Comparison of ENCODE assay signal across 10 cellular contexts in the genomic region with DNA sequence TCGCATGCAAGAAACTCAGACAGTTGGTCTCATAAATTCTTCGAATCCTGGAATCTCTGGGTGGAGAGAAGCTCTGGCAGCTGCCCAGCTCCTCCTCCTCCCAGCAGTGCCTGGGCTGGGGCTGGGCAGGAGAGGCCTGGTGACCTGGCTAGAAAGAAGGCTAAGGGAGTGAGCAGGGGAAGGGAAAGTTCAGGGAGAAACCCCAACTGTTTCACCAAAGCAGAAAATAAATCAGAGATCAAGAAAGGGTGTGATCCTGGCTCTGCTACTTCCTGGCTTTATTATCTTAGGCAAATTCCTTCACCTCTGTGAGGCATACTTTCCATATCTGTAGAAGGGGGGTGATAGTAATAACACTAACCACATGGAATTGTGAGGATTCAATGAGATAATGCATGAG. TPM values are rescaled to one million over a fixed set of nuclear protein-coding genes. Genes with fewer than 3 reads are reported as not detected.
DNase-seq lines count a peak whose midpoint lies in the region; ATAC-seq and TF ChIP-seq lines count a peak whose summit lies in the region.
"Had no signal": no experiment of that assay in that cellular context is flagged by ENCODE, and none has a peak within 500 bp of the region (broad histone marks: within the 10 kb centered on the region; RNA-seq: fewer than 3 reads in every experiment).

No MANE protein-coding gene starts in this region.

- no peaks in the 10 kb centered on the region for H3K36me3 Mint-ChIP-seq in activated CD4-positive, alpha-beta T cell treated with anti-CD3 and anti-CD28 coated beads, Interleukin-2, amount 10 ng/mL, durations not matched to agents 7 days and 5 days (ENCODE audit: low read depth)

- H3K27me3 ChIP-seq in BJ (ENCODE audit: control insufficient read depth, insufficient read depth, low read length): no peaks in the 10 kb centered on the region
- H3K27me3 ChIP-seq: gastrocnemius medialis had no signal

- peaks cover 49% of the 10 kb centered on the region for H3K27me3 Mint-ChIP-seq in activated CD4-positive, alpha-beta T cell treated with anti-CD3 and anti-CD28 coated beads, Interleukin-2, amount 10 ng/mL, durations not matched to agents 7 days and 5 days

- H3K36me3 ChIP-seq in BJ (ENCODE audit: control insufficient read depth, insufficient read depth, low read length) (no peaks in the 10 kb centered on the region), SK-N-MC (ENCODE audit: insufficient read depth, low read length) (no peaks in the 10 kb centered on the region)
- H3K36me3 ChIP-seq: gastrocnemius medialis had no signal

- DNase-seq in BJ (ENCODE audit: low read depth): peak; percentile 92
- no peak for DNase-seq in SK-N-MC (ENCODE audit: low read depth, low spot score)
- peak; percentile 94 for DNase-seq in fibroblast of villous mesenchyme (ENCODE audit: low read depth)
- peak; percentile 94 for DNase-seq in posterior vena cava (ENCODE audit: low spot score)
- no peak for DNase-seq in NCI-H345 (lab: John Stamatoyannopoulos, UW)
- DNase-seq in activated CD4-positive, alpha-beta T cell treated with anti-CD3 and anti-CD28 coated beads, Interleukin-2, amount 10 ng/mL, durations not matched to agents 7 days and 5 days: no peak
- DNase-seq: gastrocnemius medialis had no signal

- ATAC-seq in HG03175 (IDR thresholded peaks at IDR 0.05; ENCODE audit: unreplicated experiment): no peak
- no peak for ATAC-seq in GM21367 (IDR thresholded peaks at IDR 0.05; ENCODE audit: unreplicated experiment)
- ATAC-seq: gastrocnemius medialis had no signal

- intact Hi-C loops in posterior vena cava (cut with DNase I): loop anchor here in 1 of 2 donors (10.0 kb wide), 2 partner anchors 72 to 138 kb away; a partner anchor contains a TSS

- no peaks in the 10 kb centered on the region for H3K9me3 ChIP-seq in SK-N-MC (ENCODE audit: low read depth, low read length)
- H3K9me3 ChIP-seq: gastrocnemius medialis had no signal

- no peak overlapping the region for H3K27ac Mint-ChIP-seq in activated CD4-positive, alpha-beta T cell treated with anti-CD3 and anti-CD28 coated beads, Interleukin-2, amount 10 ng/mL, durations not matched to agents 7 days and 5 days

- H3K27ac ChIP-seq in SK-N-MC: peak overlapping the region; percentile 81

- CTCF ChIA-PET in BJ (lab: Yijun Ruan, JAX): interaction anchor here (0.7 to 5.8 kb wide), 13 partner anchors 11 to 352 kb away, joined by 3 to 86 read pairs (median 3); a partner anchor contains a TSS
- CTCF ChIA-PET in activated CD4-positive, alpha-beta T cell treated with anti-CD3 and anti-CD28 coated beads, Interleukin-2, amount 10 ng/mL, durations not matched to agents 7 days and 5 days (lab: Charles Lee): interaction anchor here (0.9 to 2.5 kb wide), 4 partner anchors 13 to 62 kb away, joined by 3 to 7 read pairs (median 4); no protein-coding TSS in a partner anchor

- no peak overlapping the region for H3K4me3 Mint-ChIP-seq in activated CD4-positive, alpha-beta T cell treated with anti-CD3 and anti-CD28 coated beads, Interleukin-2, amount 10 ng/mL, durations not matched to agents 7 days and 5 days

- no peaks in the 10 kb centered on the region for H3K9me3 Mint-ChIP-seq in activated CD4-positive, alpha-beta T cell treated with anti-CD3 and anti-CD28 coated beads, Interleukin-2, amount 10 ng/mL, durations not matched to agents 7 days and 5 days
- H3K9me3 Mint-ChIP-seq: IgD-negative memory B cell had no signal

- TF ChIP-seq CTCF in BJ (IDR thresholded peaks at IDR 0.05; ENCODE audit: insufficient read depth, low read depth, low read length) (no peak), fibroblast of villous mesenchyme (IDR thresholded peaks at IDR 0.05; ENCODE audit: insufficient read depth, low read depth, low read length) (no peak)

- peaks cover 19% of the 10 kb centered on the region for H3K4me1 Mint-ChIP-seq in activated CD4-positive, alpha-beta T cell treated with anti-CD3 and anti-CD28 coated beads, Interleukin-2, amount 10 ng/mL, durations not matched to agents 7 days and 5 days

- H3K9ac ChIP-seq in SK-N-MC (ENCODE audit: insufficient read length): peak overlapping the region; percentile 55

- POLR2A ChIA-PET in BJ (lab: Charles Lee): interaction anchor here (0.6 to 1.9 kb wide), 2 partner anchors 10 to 303 kb away, joined by 3 to 12 read pairs; a partner anchor contains a TSS
- POLR2A ChIA-PET in activated CD4-positive, alpha-beta T cell treated with anti-CD3 and anti-CD28 coated beads, Interleukin-2, amount 10 ng/mL, durations not matched to agents 7 days and 5 days (lab: Charles Lee): no interaction called here

- H3K4me3 ChIP-seq in BJ (ENCODE audit: low read depth, low read length): no peak overlapping the region
- H3K4me3 ChIP-seq in SK-N-MC: peak overlapping the region; percentile 61
- H3K4me3 ChIP-seq in fibroblast of villous mesenchyme (ENCODE audit: low read depth, low read length): no peak overlapping the region
- H3K4me3 ChIP-seq: gastrocnemius medialis had no signal

RNA-seq across cellular contexts. Expression of a gene that starts 8.8 kb away (rescaled TPM):
- polyA plus RNA-seq in BJ (2011; rRNA removed): 88.3 and 123 TPM in 2 replicates
- 51.0 and 61.9 TPM in 2 replicates for polyA minus RNA-seq in BJ (2011; rRNA and poly(A)+ RNA removed)
- total RNA-seq in fibroblast of villous mesenchyme (86.4 and 156 TPM in 2 replicates), posterior vena cava (100 to 1,000 TPM in 1 of 2 donors, 10 to 100 TPM in 1; 93.3 to 179 TPM)
- total RNA-seq in activated CD4-positive, alpha-beta T cell treated with anti-CD3 and anti-CD28 coated beads, Interleukin-2, amount 10 ng/mL, durations not matched to agents 7 days and 5 days: not detected
- polyA plus RNA-seq: IgD-negative memory B cell had no signal

RNA-seq across cellular contexts. Expression of a gene that starts 51.5 kb away (rescaled TPM):
- 6.4 and 9.2 TPM in 2 replicates for polyA plus RNA-seq in BJ (2011; rRNA removed)
- 6.2 and 7.2 TPM in 2 replicates for polyA minus RNA-seq in BJ (2011; rRNA and poly(A)+ RNA removed)
- total RNA-seq in fibroblast of villous mesenchyme (11.3 and 14.2 TPM in 2 replicates), posterior vena cava (1 to 10 TPM; 3.8 to 5.3 TPM)
- total RNA-seq in activated CD4-positive, alpha-beta T cell treated with anti-CD3 and anti-CD28 coated beads, Interleukin-2, amount 10 ng/mL, durations not matched to agents 7 days and 5 days: under 1 TPM; 0.27 to 0.31 TPM

Comparison
In these comparisons a context has a peak if more than half of its experiments do, and no peak if none do; other contexts are left out.
1. DNase-seq: peak in BJ (single experiment), fibroblast of villous mesenchyme (single experiment) and posterior vena cava (single experiment); none in SK-N-MC (single experiment), NCI-H345 (single experiment) and activated CD4-positive, alpha-beta T cell treated with anti-CD3 and anti-CD28 coated beads, Interleukin-2, amount 10 ng/mL, durations not matched to agents 7 days and 5 days (single experiment).
2. RNA of a gene that starts 8.8 kb away (total RNA-seq): 93.3 to 179 TPM in posterior vena cava and 86.4 to 156 TPM in fibroblast of villous mesenchyme; not detected in activated CD4-positive, alpha-beta T cell treated with anti-CD3 and anti-CD28 coated beads, Interleukin-2, amount 10 ng/mL, durations not matched to agents 7 days and 5 days; every median in the first group is over 10 times any median in the second.